22 cellular contexts compared by ENCODE assay signal in the genomic region with DNA sequence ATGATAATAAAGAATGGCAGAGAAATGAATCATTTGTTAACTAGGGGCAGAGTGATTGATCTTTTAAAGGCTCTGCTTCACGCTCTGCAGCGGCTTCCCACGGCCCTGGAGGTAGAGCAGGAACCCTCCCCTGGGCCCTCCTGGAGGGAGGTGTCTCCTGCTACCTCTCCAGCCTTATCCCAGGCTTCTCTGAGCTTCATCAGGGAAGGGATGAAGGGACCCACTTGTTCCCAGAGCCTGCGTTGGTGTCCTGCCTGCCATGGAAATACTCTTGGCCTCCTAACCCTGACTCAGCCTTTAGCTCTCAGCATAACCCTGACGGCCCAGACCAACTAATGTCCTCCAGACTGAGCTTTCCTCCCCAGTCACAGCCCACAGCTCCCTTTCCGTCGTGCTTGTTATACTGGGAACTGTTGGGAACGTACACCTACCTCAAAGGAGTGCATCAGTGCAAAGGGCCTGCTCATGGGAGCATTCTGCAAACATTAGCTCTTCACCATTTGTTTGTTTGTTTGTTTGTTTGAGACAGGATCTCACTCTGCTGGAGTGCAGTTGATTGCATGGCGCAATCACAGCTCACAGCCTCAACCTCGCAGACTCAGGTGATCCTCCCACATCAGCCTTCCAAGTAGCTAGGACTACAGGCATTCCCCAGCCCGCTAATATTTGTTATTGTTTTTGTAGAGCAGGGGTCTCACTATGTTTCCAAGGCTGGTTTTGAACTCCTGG. TPM values are rescaled to one million over a fixed set of nuclear protein-coding genes. Genes with fewer than 3 reads are reported as not detected.
DNase-seq lines count a peak whose midpoint lies in the region; ATAC-seq and TF ChIP-seq lines count a peak whose summit lies in the region.
"Had no signal": no experiment of that assay in that cellular context is flagged by ENCODE, and none has a peak within 500 bp of the region (broad histone marks: within the 10 kb centered on the region; RNA-seq: fewer than 3 reads in every experiment).

No MANE protein-coding gene starts in this region.

- no peak overlapping the region for H3K23ac ChIP-seq in H9 (ENCODE audit: insufficient read length, low read depth, low read length)
- no peak overlapping the region for H3K23ac ChIP-seq in trophoblast cell (ENCODE audit: low read length)

- H3K79me2 ChIP-seq in H9 (ENCODE audit: insufficient read depth, low read length) (no peaks in the 10 kb centered on the region), trophoblast cell (ENCODE audit: control insufficient read depth, insufficient read depth, low read length, poor library complexity) (no peaks in the 10 kb centered on the region)

- H3K4me3 ChIP-seq in trophoblast cell (ENCODE audit: low read depth, low read length) (no peak overlapping the region), mucosa of descending colon (no peak overlapping the region), esophagus squamous epithelium (no peak overlapping the region)
- H3K4me3 ChIP-seq: MG63, Peyer's patch, SJCRH30 had no signal

- H3K9me3 Mint-ChIP-seq in H9 (no peaks in the 10 kb centered on the region), WTC11 (no peaks in the 10 kb centered on the region)
- H3K9me3 Mint-ChIP-seq: CD4-positive, CD25-positive, alpha-beta regulatory T cell had no signal

- no peak overlapping the region for H4K8ac ChIP-seq in H9 (replicated peaks; ENCODE audit: insufficient read length, low read depth, low read length)
- no peak overlapping the region for H4K8ac ChIP-seq in trophoblast cell (ENCODE audit: low read depth, low read length)

- H3K4me2 ChIP-seq in H9 (ENCODE audit: insufficient read depth, insufficient read length, low read length) (no peak overlapping the region), trophoblast cell (ENCODE audit: low read length) (no peak overlapping the region)

- no peak overlapping the region for H2BK120ac ChIP-seq in H9 (ENCODE audit: low read depth, low read length, poor library complexity, severe bottlenecking)
- H2BK120ac ChIP-seq in trophoblast cell (ENCODE audit: insufficient read depth, low read length, poor library complexity), result no peak overlapping the region

- H3K36me3 ChIP-seq in trophoblast cell (ENCODE audit: control insufficient read depth in 1 of 2, insufficient read depth in 2 of 2, low read length in 2 of 2) (no peaks in the 10 kb centered on the region), mucosa of descending colon (ENCODE audit: low read depth) (no peaks in the 10 kb centered on the region), esophagus squamous epithelium (no peaks in the 10 kb centered on the region)
- H3K36me3 ChIP-seq: MG63, Peyer's patch, SJCRH30 had no signal

- H3K18ac ChIP-seq in H9 (ENCODE audit: insufficient read length, low read depth, low read length), result no peak overlapping the region
- H3K18ac ChIP-seq in trophoblast cell (ENCODE audit: low read length), result no peak overlapping the region

- H3K27ac Mint-ChIP-seq in H9, result peak overlapping the region in 2 of 3 experiments; percentile 25 to 73; a peak in 5 of 7 replicates
- H3K27ac Mint-ChIP-seq in WTC11, result peak overlapping the region; percentile 25
- H3K27ac Mint-ChIP-seq: CD4-positive, CD25-positive, alpha-beta regulatory T cell had no signal

- H2BK12ac ChIP-seq in H9 (ENCODE audit: insufficient read length, low read depth, low read length) (no peak overlapping the region), trophoblast cell (ENCODE audit: low read length) (no peak overlapping the region)

- no peak overlapping the region for H3K56ac ChIP-seq in H9 (ENCODE audit: insufficient read length, low read depth, low read length)

- H4K5ac ChIP-seq in H9 (ENCODE audit: insufficient read length, low read depth, low read length), result no peak overlapping the region

- no peak overlapping the region for H2AK5ac ChIP-seq in H9 (ENCODE audit: insufficient read length, low read length)
- H2AK5ac ChIP-seq in trophoblast cell (ENCODE audit: low read length), result no peak overlapping the region

- no peaks in the 10 kb centered on the region for H3K23me2 ChIP-seq in H9 (ENCODE audit: insufficient read length, low read depth, low read length, poor library complexity, severe bottlenecking)

- TF ChIP-seq POLR2A in esophagus squamous epithelium (IDR thresholded peaks at IDR 0.05), result no peak

- no peak overlapping the region for H3T11ph ChIP-seq in H9 (ENCODE audit: low read length)

- H3K4me1 Mint-ChIP-seq in H9 (peaks cover 12 to 15% of the 10 kb centered on the region in 2 experiments), WTC11 (peaks cover 15% of the 10 kb centered on the region)
- H3K4me1 Mint-ChIP-seq: CD4-positive, CD25-positive, alpha-beta regulatory T cell had no signal

- H3K27ac ChIP-seq in H9 (ENCODE audit: insufficient read length, low read depth, low read length), result no peak overlapping the region
- no peak overlapping the region for H3K27ac ChIP-seq in trophoblast cell (ENCODE audit: low read depth, low read length)
- no peak overlapping the region for H3K27ac ChIP-seq in esophagus squamous epithelium
- H3K27ac ChIP-seq: HL-60, Peyer's patch, SJCRH30 had no signal

- no peak overlapping the region for H2BK15ac ChIP-seq in H9 (ENCODE audit: low read depth, low read length)

- H3K9me3 ChIP-seq in H9 (ENCODE audit: control insufficient read depth, low read depth, low read length), result no peaks in the 10 kb centered on the region
- no peaks in the 10 kb centered on the region for H3K9me3 ChIP-seq in trophoblast cell (ENCODE audit: insufficient read depth, low read depth, low read length)
- no peaks in the 10 kb centered on the region for H3K9me3 ChIP-seq in mucosa of descending colon
- H3K9me3 ChIP-seq in esophagus squamous epithelium, result no peaks in the 10 kb centered on the region
- H3K9me3 ChIP-seq: MG63, Peyer's patch, SJCRH30 had no signal

- ATAC-seq in WTC11, result peak; percentile 60
- ATAC-seq in mucosa of descending colon, result no peak
- ATAC-seq in Right ventricle myocardium superior (ENCODE audit: poor library complexity), result no peak

- H3K27me3 Mint-ChIP-seq in H9 (ENCODE audit: low read depth), result no peaks in the 10 kb centered on the region
- no peaks in the 10 kb centered on the region for H3K27me3 Mint-ChIP-seq in WTC11 (ENCODE audit: low read depth)

- H3K9ac ChIP-seq in H9 (ENCODE audit: extremely low read depth, insufficient read length, low read length) (no peak overlapping the region), trophoblast cell (ENCODE audit: low read length) (no peak overlapping the region)

- intact Hi-C loops in mucosa of descending colon (cut with DNase I, micrococcal nuclease), result no loop called here
- intact Hi-C loops in esophagus squamous epithelium (cut with DNase I), result no loop called here
- intact Hi-C loops in Right ventricle myocardium superior (cut with DNase I), result no loop called here

- peak; percentile 34 for DNase-seq in H9
- DNase-seq in WTC11 (ENCODE audit: low spot score), result no peak
- peak; percentile 60 for DNase-seq in islet precursor cell
- peak; percentile 55 to 61 for DNase-seq in trophoblast cell
- DNase-seq in mucosa of descending colon, result no peak
- no peak for DNase-seq in esophagus squamous epithelium (lab: John Stamatoyannopoulos, UW)
- no peak for DNase-seq in Right ventricle myocardium superior
- DNase-seq in NCI-H82 (lab: John Stamatoyannopoulos, UW), result no peak
- DNase-seq: CD4-positive, CD25-positive, alpha-beta regulatory T cell; DMS79; HCEC 1CT; MG63; NCI-H1092; NCI-H1436; NCI-H187 treated with DMSO at 0.1 percent for 48 hours; NCI-H2107; NCI-H510A; NCI-H748 treated with DMSO at 0.1 percent for 48 hours; NK-92 treated with Interleukin-12 subunit alpha and Interleukin-12 subunit beta, amount 100 ng/mL, for 24 hours; Peyer's patch; SJCRH30 had no signal

- H3K4me3 Mint-ChIP-seq in H9, result no peak overlapping the region
- no peak overlapping the region for H3K4me3 Mint-ChIP-seq in WTC11
- H3K4me3 Mint-ChIP-seq: CD4-positive, CD25-positive, alpha-beta regulatory T cell had no signal

- no CpG with 5 or more reads among the region's 11 CpGs for WGBS in H9 (ENCODE audit: extremely low coverage, insufficient read length, low lambda C conversion rate)
- no CpG with 5 or more reads among the region's 11 CpGs for WGBS in trophoblast cell (ENCODE audit: extremely low coverage, insufficient coverage, insufficient read length)
- 78 to 79% methylated on average over 11 of the region's 11 CpGs for WGBS in esophagus squamous epithelium, 2 donors

- H4K12ac ChIP-seq in trophoblast cell (ENCODE audit: low read depth, low read length), result no peak overlapping the region

- no peaks in the 10 kb centered on the region for H3K36me3 Mint-ChIP-seq in H9 (ENCODE audit: insufficient read depth in 1 of 3, low read depth in 3 of 3)
- no peaks in the 10 kb centered on the region for H3K36me3 Mint-ChIP-seq in WTC11
- H3K36me3 Mint-ChIP-seq: CD4-positive, CD25-positive, alpha-beta regulatory T cell had no signal

- no peaks in the 10 kb centered on the region for H3K79me1 ChIP-seq in H9 (ENCODE audit: insufficient read depth, low read depth, low read length, poor library complexity, severe bottlenecking)
- H3K79me1 ChIP-seq in trophoblast cell (ENCODE audit: low read length), result no peaks in the 10 kb centered on the region

- H3K27me3 ChIP-seq in H9 (ENCODE audit: insufficient read depth, low read length) (no peaks in the 10 kb centered on the region), trophoblast cell (ENCODE audit: insufficient read depth, low read length) (no peaks in the 10 kb centered on the region), esophagus squamous epithelium (no peaks in the 10 kb centered on the region)
- H3K27me3 ChIP-seq: MG63, Peyer's patch, SJCRH30 had no signal

- no peak overlapping the region for H2BK5ac ChIP-seq in H9 (ENCODE audit: insufficient read length, low read length)
- H2BK5ac ChIP-seq in trophoblast cell (ENCODE audit: low read depth, low read length, poor library complexity), result no peak overlapping the region

- TF ChIP-seq CTCF in H9 (conservative IDR thresholded peaks at IDR 0.05) (no peak), WTC11 (IDR thresholded peaks at IDR 0.05) (no peak), mucosa of descending colon (IDR thresholded peaks at IDR 0.05) (no peak), esophagus squamous epithelium (IDR thresholded peaks at IDR 0.05) (no peak)

- CTCF ChIA-PET in WTC11 (lab: Charles Lee), result interaction anchor here (0.6 to 1.5 kb wide), 4 partner anchors 17 to 161 kb away, joined by 3 to 6 read pairs (median 3); no protein-coding TSS in a partner anchor

- H3K14ac ChIP-seq in H9 (ENCODE audit: insufficient read depth, low read length) (no peak overlapping the region), trophoblast cell (ENCODE audit: low read length) (no peak overlapping the region)

- H3K4me1 ChIP-seq in H9 (ENCODE audit: insufficient read depth, low read length), result no peaks in the 10 kb centered on the region
- H3K4me1 ChIP-seq in trophoblast cell (ENCODE audit: control insufficient read depth in 1 of 2, insufficient read depth in 2 of 2, low read length in 2 of 2), result no peaks in the 10 kb centered on the region
- no peaks in the 10 kb centered on the region for H3K4me1 ChIP-seq in mucosa of descending colon (ENCODE audit: low read depth)
- H3K4me1 ChIP-seq in esophagus squamous epithelium, result no peaks in the 10 kb centered on the region
- H3K4me1 ChIP-seq: Peyer's patch, SJCRH30 had no signal

- POLR2A ChIA-PET in WTC11 (lab: Charles Lee), result interaction anchor here (1.0 kb wide), 1 partner anchor 17 kb away, joined by 3 read pairs; a partner anchor contains a TSS

- no peaks in the 10 kb centered on the region for H4K20me1 ChIP-seq in H9 (ENCODE audit: control insufficient read depth, insufficient read depth, insufficient read length)

- no peak overlapping the region for H4K91ac ChIP-seq in H9 (ENCODE audit: insufficient read length, low read depth, low read length)
- H4K91ac ChIP-seq in trophoblast cell (ENCODE audit: low read depth, low read length), result no peak overlapping the region

- H2AFZ ChIP-seq in H9 (ENCODE audit: low read length), result no peak overlapping the region
- no peak overlapping the region for H2AFZ ChIP-seq in trophoblast cell (ENCODE audit: insufficient read depth, low read length, poor library complexity)

- H3K4ac ChIP-seq in H9 (ENCODE audit: low read depth, low read length) (no peak overlapping the region), trophoblast cell (ENCODE audit: low read depth, low read length) (no peak overlapping the region)

- H2BK20ac ChIP-seq in H9 (ENCODE audit: low read depth, low read length, poor library complexity, severe bottlenecking), result no peak overlapping the region

RNA-seq across cellular contexts. Expression of a gene that starts 17.4 kb away (rescaled TPM):
- total RNA-seq in H9 (2021) (651 and 657 TPM in 2 replicates), WTC11 (2021) (477 to 536 TPM (median 477 TPM) in 3 replicates), mucosa of descending colon (100 to 1,000 TPM; 197 to 281 (median 260) TPM), esophagus squamous epithelium (100 to 1,000 TPM; 176 to 308 (median 257) TPM), Right ventricle myocardium superior (164 TPM)
- 342 and 352 TPM in 2 replicates for polyA plus RNA-seq in trophoblast cell (2013)

RNA-seq across cellular contexts. Expression of a gene that starts 46.3 kb away (rescaled TPM):
- total RNA-seq in H9 (2021), result 38.0 and 39.2 TPM in 2 replicates
- total RNA-seq in WTC11 (2021), result 33.1 to 37.6 TPM (median 36.4 TPM) in 3 replicates
- polyA plus RNA-seq in trophoblast cell (2013), result 97.6 and 104 TPM in 2 replicates
- 10 to 100 TPM; 18.9 to 37.7 (median 32.3) TPM for total RNA-seq in mucosa of descending colon
- total RNA-seq in esophagus squamous epithelium, result 10 to 100 TPM; 19.2 to 48.4 (median 37.0) TPM
- total RNA-seq in Right ventricle myocardium superior, result 68.7 TPM

Comparison
In these comparisons a context has a peak if more than half of its experiments do, and no peak if none do; other contexts are left out.
1. DNase-seq: peak in H9 (single experiment), islet precursor cell (single experiment) and trophoblast cell (2 of 2); none in WTC11 (single experiment), mucosa of descending colon (0 of 3), esophagus squamous epithelium (single experiment), Right ventricle myocardium superior (single experiment) and NCI-H82 (single experiment).